Comparison of ENCODE assay signal across 1 cellular context in genomic region chr3:57951106-57951882, GRCh38.
TF ChIP-seq lines count a peak whose summit lies in the region.

No MANE protein-coding gene starts in this region.

TF ChIP-seq in K562, 482 proteins besides CTCF, POLR2A, EP300 and RAD21 (continued from another document and continues in another):
- TF ChIP-seq ZBTB43 (CRISPR knock-in tag; IDR thresholded peaks at IDR 0.05) (no peak), NKRF (IDR thresholded peaks at IDR 0.05; ENCODE audit: borderline replicate concordance) (no peak), KDM1A (IDR thresholded peaks at IDR 0.05) (no peak), ARID1B (IDR thresholded peaks at IDR 0.05) (peak; percentile 73), SP1 (CRISPR knock-in tag; IDR thresholded peaks at IDR 0.05) (no peak), EZH2 (IDR thresholded peaks at IDR 0.05; ENCODE audit: borderline replicate concordance, low read depth, low read length) (no peak), PHF21A (IDR thresholded peaks at IDR 0.05; ENCODE audit: borderline replicate concordance, low read depth) (no peak), CREM (IDR thresholded peaks at IDR 0.05; ENCODE audit: low read depth) (no peak), PHF20 (IDR thresholded peaks at IDR 0.05; ENCODE audit: partially characterized antibody) (no peak), ELF1 (tag; IDR thresholded peaks at IDR 0.05) (no peak), ZNF175 (CRISPR knock-in tag; IDR thresholded peaks at IDR 0.05; ENCODE audit: low read depth) (peak; percentile 42), CBX5 (IDR thresholded peaks at IDR 0.05; ENCODE audit: borderline replicate concordance, low read depth) (no peak), POLR2AphosphoS2 (IDR thresholded peaks at IDR 0.05; ENCODE audit: low read length) (no peak), MXD1 (CRISPR knock-in tag; IDR thresholded peaks at IDR 0.05; ENCODE audit: borderline replicate concordance, poor library complexity, severe bottlenecking) (no peak), ARID3B (CRISPR knock-in tag; IDR thresholded peaks at IDR 0.05; ENCODE audit: borderline replicate concordance) (no peak), ZBTB7A (IDR thresholded peaks at IDR 0.05; ENCODE audit: borderline replicate concordance, control insufficient read depth, low read depth, low read length) (no peak), TRIM24 (IDR thresholded peaks at IDR 0.05) (no peak), C11orf30 (IDR thresholded peaks at IDR 0.05; ENCODE audit: low read depth) (peak; percentile 49; the same call in 1 of the 2 replicates), XRCC3 (IDR thresholded peaks at IDR 0.05) (no peak), ADNP (tag; IDR thresholded peaks at IDR 0.05) (no peak), TRIM25 (IDR thresholded peaks at IDR 0.05; ENCODE audit: borderline replicate concordance) (no peak), RBFOX2 (IDR thresholded peaks at IDR 0.05; ENCODE audit: low read depth, low read length) (peak; percentile 38; the same call in 1 of the 2 replicates), NBN (IDR thresholded peaks at IDR 0.05; ENCODE audit: low read depth) (no peak), BRD9 (IDR thresholded peaks at IDR 0.05; ENCODE audit: low read depth, partially characterized antibody) (no peak), BCOR (IDR thresholded peaks at IDR 0.05) (no peak), POLR3A (IDR thresholded peaks at IDR 0.05; ENCODE audit: borderline replicate concordance, extremely low read depth, insufficient read depth, insufficient read length) (no peak), NCOA1 (IDR thresholded peaks at IDR 0.05; ENCODE audit: low read depth) (0 out of 2 replicates have a peak, but pooled peaks have one; percentile 44), KHSRP (IDR thresholded peaks at IDR 0.05) (no peak), LEF1 (IDR thresholded peaks at IDR 0.05) (peak; percentile 44; the same call in 1 of the 2 replicates), ETV5 (CRISPR knock-in tag; IDR thresholded peaks at IDR 0.05; ENCODE audit: low read depth) (no peak), SAP30 (IDR thresholded peaks at IDR 0.05; ENCODE audit: borderline replicate concordance, insufficient read depth, low read depth, low read length, poor library complexity, severe bottlenecking) (no peak), ZNF436 (CRISPR knock-in tag; IDR thresholded peaks at IDR 0.05) (no peak), CBX2 (IDR thresholded peaks at IDR 0.05; ENCODE audit: insufficient read depth, low read length, poor library complexity, severe bottlenecking) (no peak), EGR1 (conservative IDR thresholded peaks at IDR 0.05) (no peak), RB1 (IDR thresholded peaks at IDR 0.05; ENCODE audit: low read depth) (no peak), ILK (tag; IDR thresholded peaks at IDR 0.05; ENCODE audit: borderline replicate concordance, low read depth) (no peak), ARID4B (CRISPR knock-in tag; IDR thresholded peaks at IDR 0.05) (no peak), FOXA1 (IDR thresholded peaks at IDR 0.05; ENCODE audit: borderline replicate concordance) (no peak), MYBL2 (IDR thresholded peaks at IDR 0.05; ENCODE audit: low read depth) (no peak), MYBL2 (CRISPR knock-in tag; IDR thresholded peaks at IDR 0.05; ENCODE audit: borderline replicate concordance) (no peak), ZHX1 (conservative IDR thresholded peaks at IDR 0.05; ENCODE audit: low read length) (no peak), HDAC1 (IDR thresholded peaks at IDR 0.05) (peak in 1 of 2 experiments; percentile 56; a peak in 2 of 4 replicates), PML (IDR thresholded peaks at IDR 0.05; ENCODE audit: low read length) (no peak), PCBP2 (IDR thresholded peaks at IDR 0.05; ENCODE audit: low read depth, low read length, poor library complexity, severe bottlenecking) (no peak), SMAD4 (CRISPR knock-in tag; conservative IDR thresholded peaks at IDR 0.05) (peak; percentile 49; the same call in 1 of the 2 replicates), HMG20B (CRISPR knock-in tag; IDR thresholded peaks at IDR 0.05) (no peak), FOSL1 (tag; conservative IDR thresholded peaks at IDR 0.05) (peak; percentile 69), HSF4 (CRISPR knock-in tag; IDR thresholded peaks at IDR 0.05; ENCODE audit: borderline replicate concordance) (no peak), ZNF668 (CRISPR knock-in tag; IDR thresholded peaks at IDR 0.05) (no peak), ZNF311 (CRISPR knock-in tag; IDR thresholded peaks at IDR 0.05) (no peak), ZNF584 (CRISPR knock-in tag; IDR thresholded peaks at IDR 0.05; ENCODE audit: low read depth) (peak; percentile 42; the same call in 1 of the 2 replicates), ZC3H8 (IDR thresholded peaks at IDR 0.05) (no peak), MTA1 (IDR thresholded peaks at IDR 0.05; ENCODE audit: borderline replicate concordance) (no peak), ZBTB8A (IDR thresholded peaks at IDR 0.05; ENCODE audit: partially characterized antibody) (no peak), SRSF9 (IDR thresholded peaks at IDR 0.05; ENCODE audit: borderline replicate concordance, low read depth, low read length) (no peak), POLR2B (IDR thresholded peaks at IDR 0.05; ENCODE audit: low read depth, partially characterized antibody) (no peak), NFIC (IDR thresholded peaks at IDR 0.05) (peak; percentile 70), CBFB (CRISPR knock-in tag; IDR thresholded peaks at IDR 0.05) (no peak), SMARCB1 (IDR thresholded peaks at IDR 0.05; ENCODE audit: insufficient read length, low read depth) (no peak), MBD1 (CRISPR knock-in tag; IDR thresholded peaks at IDR 0.05) (no peak), ATF1 (CRISPR knock-in tag; IDR thresholded peaks at IDR 0.05) (no peak), ATF1 (tag; IDR thresholded peaks at IDR 0.05) (no peak)
